ENCODE assay signal across 1 cellular context in the genomic region with DNA sequence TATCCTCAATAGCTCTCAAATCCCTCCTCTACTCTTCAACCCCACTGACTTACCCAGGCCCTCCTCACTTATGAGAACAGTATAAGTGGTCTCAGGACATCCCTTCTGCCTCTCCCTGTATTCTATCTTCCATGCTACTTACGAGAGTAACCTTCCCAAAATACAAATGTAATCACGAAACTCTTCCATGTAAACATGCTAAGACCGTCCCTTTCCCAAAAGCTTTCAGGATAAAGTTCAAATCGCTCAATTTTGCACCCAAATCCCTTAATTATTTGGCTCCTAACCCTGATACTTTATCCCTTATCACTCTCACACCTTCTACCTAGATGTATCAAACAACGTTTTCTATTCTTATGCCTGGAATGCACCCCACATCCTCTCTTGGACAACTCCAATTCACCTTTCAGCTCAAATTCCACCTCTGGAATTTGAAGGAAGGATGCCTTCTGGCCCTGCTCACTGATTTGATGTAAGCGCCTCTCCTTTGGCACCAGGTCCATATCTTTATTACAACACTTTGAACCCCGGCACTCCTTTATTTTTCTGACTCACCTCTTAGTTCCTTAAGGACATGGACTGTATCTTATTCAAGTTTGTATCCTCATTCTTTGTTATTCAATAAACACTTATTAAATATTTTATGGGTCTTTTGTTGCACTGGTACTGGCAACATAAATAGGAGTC.
TF ChIP-seq lines count a peak whose summit lies in the region.

No MANE protein-coding gene starts in this region.

TF ChIP-seq in HepG2, 621 proteins besides CTCF, POLR2A, EP300 and RAD21:
- TF ChIP-seq, protein P1, sequence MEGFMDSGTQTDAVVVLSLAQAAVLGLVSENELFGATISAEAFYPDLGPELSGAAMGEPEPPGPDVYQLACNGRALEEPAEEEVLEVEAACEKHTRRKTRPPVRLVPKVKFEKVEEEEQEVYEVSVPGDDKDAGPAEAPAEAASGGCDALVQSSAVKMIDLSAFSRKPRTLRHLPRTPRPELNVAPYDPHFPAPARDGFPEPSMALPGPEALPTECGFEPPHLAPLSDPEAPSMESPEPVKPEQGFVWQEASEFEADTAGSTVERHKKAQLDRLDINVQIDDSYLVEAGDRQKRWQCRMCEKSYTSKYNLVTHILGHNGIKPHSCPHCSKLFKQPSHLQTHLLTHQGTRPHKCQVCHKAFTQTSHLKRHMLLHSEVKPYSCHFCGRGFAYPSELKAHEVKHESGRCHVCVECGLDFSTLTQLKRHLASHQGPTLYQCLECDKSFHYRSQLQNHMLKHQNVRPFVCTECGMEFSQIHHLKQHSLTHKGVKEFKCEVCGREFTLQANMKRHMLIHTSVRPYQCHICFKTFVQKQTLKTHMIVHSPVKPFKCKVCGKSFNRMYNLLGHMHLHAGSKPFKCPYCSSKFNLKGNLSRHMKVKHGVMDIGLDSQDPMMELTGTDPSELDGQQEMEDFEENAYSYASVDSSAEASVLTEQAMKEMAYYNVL (CRISPR knock-in tag; IDR thresholded peaks at IDR 0.05; ENCODE audit: borderline replicate concordance) = no peak
- TF ChIP-seq ZNF850 (CRISPR knock-in tag; conservative IDR thresholded peaks at IDR 0.05) (no peak), FOXJ3 (CRISPR knock-in tag; IDR thresholded peaks at IDR 0.05; ENCODE audit: borderline replicate concordance) (no peak), ELF3 (CRISPR knock-in tag; IDR thresholded peaks at IDR 0.05) (no peak), SAFB2 (CRISPR knock-in tag; IDR thresholded peaks at IDR 0.05; ENCODE audit: borderline replicate concordance, low read depth) (no peak), ZNF670 (CRISPR knock-in tag; IDR thresholded peaks at IDR 0.05; ENCODE audit: borderline replicate concordance) (no peak), ZFAT (CRISPR knock-in tag; conservative IDR thresholded peaks at IDR 0.05) (no peak), ZNF225 (CRISPR knock-in tag; IDR thresholded peaks at IDR 0.05) (no peak), HES4 (CRISPR knock-in tag; IDR thresholded peaks at IDR 0.05; ENCODE audit: borderline replicate concordance) (no peak), ZNF572 (CRISPR knock-in tag; IDR thresholded peaks at IDR 0.05) (no peak)
- TF ChIP-seq, protein P2, sequence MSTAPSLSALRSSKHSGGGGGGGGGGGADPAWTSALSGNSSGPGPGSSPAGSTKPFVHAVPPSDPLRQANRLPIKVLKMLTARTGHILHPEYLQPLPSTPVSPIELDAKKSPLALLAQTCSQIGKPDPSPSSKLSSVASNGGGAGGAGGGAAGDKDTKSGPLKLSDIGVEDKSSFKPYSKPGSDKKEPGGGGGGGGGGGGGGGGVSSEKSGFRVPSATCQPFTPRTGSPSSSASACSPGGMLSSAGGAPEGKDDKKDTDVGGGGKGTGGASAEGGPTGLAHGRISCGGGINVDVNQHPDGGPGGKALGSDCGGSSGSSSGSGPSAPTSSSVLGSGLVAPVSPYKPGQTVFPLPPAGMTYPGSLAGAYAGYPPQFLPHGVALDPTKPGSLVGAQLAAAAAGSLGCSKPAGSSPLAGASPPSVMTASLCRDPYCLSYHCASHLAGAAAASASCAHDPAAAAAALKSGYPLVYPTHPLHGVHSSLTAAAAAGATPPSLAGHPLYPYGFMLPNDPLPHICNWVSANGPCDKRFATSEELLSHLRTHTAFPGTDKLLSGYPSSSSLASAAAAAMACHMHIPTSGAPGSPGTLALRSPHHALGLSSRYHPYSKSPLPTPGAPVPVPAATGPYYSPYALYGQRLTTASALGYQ (CRISPR knock-in tag; IDR thresholded peaks at IDR 0.05) = no peak
